ENCODE assay signal across 1 cellular context in the genomic region with DNA sequence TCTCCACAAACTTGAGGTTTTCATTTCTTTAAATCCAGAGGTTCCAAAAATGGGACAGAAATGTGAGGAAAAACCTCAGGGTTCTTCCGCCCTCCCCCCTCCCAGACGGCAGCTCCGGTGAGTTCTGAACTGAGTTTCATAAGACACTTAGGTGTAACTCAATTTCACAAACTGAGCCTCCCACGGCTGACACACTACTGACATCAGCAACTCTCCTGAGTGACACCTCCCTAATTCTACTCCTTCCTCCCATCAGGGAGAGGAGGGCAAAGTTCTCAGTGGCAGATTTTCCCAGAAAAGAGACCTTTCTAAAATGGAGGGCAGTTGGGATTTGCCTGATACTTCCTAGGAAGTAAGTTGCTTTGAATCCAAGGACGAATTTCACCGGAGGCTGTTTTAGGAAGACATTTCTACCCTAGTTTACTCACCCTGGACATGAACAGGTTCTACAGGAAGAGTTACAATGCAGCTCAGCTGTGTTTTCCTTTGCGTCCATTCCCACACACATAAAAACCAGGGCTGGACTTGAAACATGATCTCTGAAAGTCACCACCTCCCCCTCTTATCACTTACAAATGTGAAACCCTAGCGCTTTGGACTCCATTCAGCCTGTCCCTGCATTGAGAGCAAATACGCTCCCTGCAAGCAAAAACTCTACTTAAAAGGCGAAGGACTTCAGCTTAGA.
TF ChIP-seq lines count a peak whose summit lies in the region.

No MANE protein-coding gene starts in this region.

TF ChIP-seq in IMR-90, 13 proteins besides CTCF, POLR2A, EP300 and RAD21:
- TF ChIP-seq, protein P1, sequence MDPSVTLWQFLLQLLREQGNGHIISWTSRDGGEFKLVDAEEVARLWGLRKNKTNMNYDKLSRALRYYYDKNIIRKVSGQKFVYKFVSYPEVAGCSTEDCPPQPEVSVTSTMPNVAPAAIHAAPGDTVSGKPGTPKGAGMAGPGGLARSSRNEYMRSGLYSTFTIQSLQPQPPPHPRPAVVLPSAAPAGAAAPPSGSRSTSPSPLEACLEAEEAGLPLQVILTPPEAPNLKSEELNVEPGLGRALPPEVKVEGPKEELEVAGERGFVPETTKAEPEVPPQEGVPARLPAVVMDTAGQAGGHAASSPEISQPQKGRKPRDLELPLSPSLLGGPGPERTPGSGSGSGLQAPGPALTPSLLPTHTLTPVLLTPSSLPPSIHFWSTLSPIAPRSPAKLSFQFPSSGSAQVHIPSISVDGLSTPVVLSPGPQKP (IDR thresholded peaks at IDR 0.05; ENCODE audit: borderline replicate concordance, low read depth, low read length), result no peak
- TF ChIP-seq NFE2L2 (IDR thresholded peaks at IDR 0.05; ENCODE audit: low read depth, low read length) (no peak), RFX5 (IDR thresholded peaks at IDR 0.05; ENCODE audit: low read depth, low read length) (no peak), CEBPB (IDR thresholded peaks at IDR 0.05; ENCODE audit: low read depth, low read length) (no peak), MAZ (IDR thresholded peaks at IDR 0.05; ENCODE audit: borderline replicate concordance, low read depth, low read length) (no peak), SMC3 (IDR thresholded peaks at IDR 0.05; ENCODE audit: low read depth, low read length) (no peak), USF2 (IDR thresholded peaks at IDR 0.05; ENCODE audit: low read depth, low read length) (no peak), CHD1 (IDR thresholded peaks at IDR 0.05; ENCODE audit: low read depth, low read length) (no peak), MXI1 (IDR thresholded peaks at IDR 0.05; ENCODE audit: borderline replicate concordance, low read depth, low read length) (no peak), FOS (IDR thresholded peaks at IDR 0.05; ENCODE audit: low read depth, low read length) (no peak), MAFK (IDR thresholded peaks at IDR 0.05; ENCODE audit: low read depth, low read length) (no peak), BHLHE40 (IDR thresholded peaks at IDR 0.05; ENCODE audit: low read depth, low read length) (no peak), RCOR1 (IDR thresholded peaks at IDR 0.05; ENCODE audit: insufficient replicate concordance, low read length) (no peak)
